8 cellular contexts compared by ENCODE assay signal in genomic region chr2:171923206-171923605, GRCh38. TPM values are rescaled to one million over a fixed set of nuclear protein-coding genes. Genes with fewer than 3 reads are reported as not detected.
DNase-seq lines count a peak whose midpoint lies in the region; ATAC-seq and TF ChIP-seq lines count a peak whose summit lies in the region.

No MANE protein-coding gene starts in this region.

- H3K9me3 ChIP-seq in lower lobe of right lung: no peaks in the 10 kb centered on the region
- no peaks in the 10 kb centered on the region for H3K9me3 ChIP-seq in vagina

- intact Hi-C loops in lower lobe of right lung (cut with DNase I) (no loop called here), vagina (cut with DNase I) (no loop called here)

- H3K27me3 ChIP-seq in brain microvascular endothelial cell (replicated peaks) (no peaks in the 10 kb centered on the region), lower lobe of right lung (ENCODE audit: low read depth) (no peaks in the 10 kb centered on the region), vagina (no peaks in the 10 kb centered on the region)

- TF ChIP-seq CTCF in NB4 (IDR thresholded peaks at IDR 0.05; ENCODE audit: low read depth, low read length) (no peak), brain microvascular endothelial cell (IDR thresholded peaks at IDR 0.05; ENCODE audit: low read depth, low read length, missing control alignments) (no peak), lower lobe of right lung (IDR thresholded peaks at IDR 0.05) (no peak), vagina (IDR thresholded peaks at IDR 0.05) (no peak), GM13976 (IDR thresholded peaks at IDR 0.05; ENCODE audit: borderline replicate concordance, control extremely low read depth, extremely low read depth, insufficient read depth, missing control alignments) (no peak)

- TF ChIP-seq POLR2A in NB4 (IDR thresholded peaks at IDR 0.05; ENCODE audit: extremely low read depth, insufficient read length) (no peak), vagina (IDR thresholded peaks at IDR 0.05) (no peak)

- DNase-seq in NCI-H2029 treated with DMSO at 0.1 percent for 48 hours (lab: John Stamatoyannopoulos, UW) (peak; percentile 26), NCI-H2029 (lab: John Stamatoyannopoulos, UW) (no peak), NB4 (ENCODE audit: low read depth) (peak; percentile 55), brain microvascular endothelial cell (peak; percentile 55), lower lobe of right lung (no peak), vagina (ENCODE audit: extremely low spot score in 2 of 2) (no peak), GM13976 (ENCODE audit: low spot score) (no peak), ureter (ENCODE audit: low spot score) (no peak)

- H3K36me3 ChIP-seq in brain microvascular endothelial cell (replicated peaks) (peaks cover 2% of the 10 kb centered on the region), lower lobe of right lung (peaks cover 29% of the 10 kb centered on the region), vagina (no peaks in the 10 kb centered on the region)

- peak overlapping the region; percentile 70 for H3K27ac ChIP-seq in brain microvascular endothelial cell
- H3K27ac ChIP-seq in lower lobe of right lung: peak overlapping the region; percentile 91
- peak overlapping the region; percentile 97 for H3K27ac ChIP-seq in vagina

- peak overlapping the region; percentile 93 for H3K4me3 ChIP-seq in NB4 (ENCODE audit: low read depth, low read length)
- H3K4me3 ChIP-seq in brain microvascular endothelial cell (ENCODE audit: low read depth, low read length): peak overlapping the region; percentile 95
- H3K4me3 ChIP-seq in lower lobe of right lung: peak overlapping the region; percentile 82
- peak overlapping the region; percentile 83 to 94 for H3K4me3 ChIP-seq in vagina

- H3K4me1 ChIP-seq in lower lobe of right lung: peaks cover 34% of the 10 kb centered on the region
- peaks cover 16% of the 10 kb centered on the region for H3K4me1 ChIP-seq in vagina

- ATAC-seq in lower lobe of right lung: no peak

- in situ Hi-C loops in brain microvascular endothelial cell (cut with HindIII; ENCODE audit: low pct_ligation_motif_present, low sequenced_read_pairs) (no loop called here), GM13976 (cut with MboI; ENCODE audit: low sequenced_read_pairs, unreplicated experiment) (no loop called here)

RNA-seq across cellular contexts. Expression of gene HAT1, which starts 0.9 kb away (rescaled TPM):
- total RNA-seq in lower lobe of right lung (26.5 TPM), vagina (30.0 TPM), ureter (34.0 TPM)

RNA-seq across cellular contexts. Expression of gene SLC25A12, which starts 29.2 kb away (rescaled TPM):
- total RNA-seq in lower lobe of right lung (10.8 TPM), vagina (26.0 TPM), ureter (36.7 TPM)

Comparison
In these comparisons a context has a peak if more than half of its experiments do, and no peak if none do; other contexts are left out.
1. DNase-seq: peak in NCI-H2029 treated with DMSO at 0.1 percent for 48 hours (single experiment), NB4 (single experiment) and brain microvascular endothelial cell (single experiment); none in NCI-H2029 (single experiment), lower lobe of right lung (single experiment), vagina (0 of 2), GM13976 (single experiment) and ureter (single experiment).
2. Peak in every context shown above with its lines, with median percentiles within 50 percentile points of each other: H3K4me3 ChIP-seq and H3K27ac ChIP-seq.